In the genomic region with DNA sequence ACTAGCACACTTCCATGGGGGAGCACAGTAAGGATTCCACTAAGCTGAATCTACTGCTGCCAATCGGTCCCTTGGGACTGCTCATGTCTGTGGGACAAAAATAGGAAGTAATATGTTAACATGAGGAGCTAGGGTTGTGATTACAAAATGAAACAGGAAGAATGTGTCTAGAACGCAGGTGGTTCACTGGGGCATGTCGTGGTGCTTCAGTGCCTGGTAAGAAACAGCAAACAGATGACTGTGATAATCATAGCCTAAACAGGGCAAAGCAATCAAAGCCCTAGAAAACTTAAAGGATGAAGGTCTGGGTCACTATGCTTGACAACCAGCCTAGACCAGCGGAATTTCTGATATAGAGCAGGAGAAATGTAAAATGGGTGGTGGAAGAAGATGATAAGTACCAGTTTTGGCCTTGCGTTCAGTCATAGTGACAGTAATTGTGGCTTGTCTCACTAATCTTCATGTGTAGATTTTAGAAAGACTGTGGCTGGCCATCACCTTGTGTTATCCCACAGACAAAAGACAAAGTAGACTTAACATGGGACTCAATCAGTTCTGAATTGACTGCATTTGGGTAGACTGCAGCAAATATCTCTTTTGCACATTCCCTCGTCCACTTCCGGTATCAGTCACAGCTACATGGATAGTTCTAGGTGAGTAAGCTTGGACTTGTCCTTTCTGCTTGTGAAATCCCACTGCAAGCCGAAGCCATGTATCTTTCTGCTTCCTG, we compare ENCODE assay signal across 9 cellular contexts. TPM values are rescaled to one million over a fixed set of nuclear protein-coding genes. Genes with fewer than 3 reads are reported as not detected.
DNase-seq lines count a peak whose midpoint lies in the region; ATAC-seq and TF ChIP-seq lines count a peak whose summit lies in the region.
"Had no signal": no experiment of that assay in that cellular context is flagged by ENCODE, and none has a peak within 500 bp of the region (broad histone marks: within the 10 kb centered on the region; RNA-seq: fewer than 3 reads in every experiment).

No MANE protein-coding gene starts in this region.

- ATAC-seq in activated CD4-positive, CD25-positive, alpha-beta regulatory T cell treated with anti-CD3 and anti-CD28 coated beads, Interleukin-2, amount 50 U/mL, for 24 hours, result peak; percentile 25 to 49
- peak; percentile 90 for ATAC-seq in HG02852 (IDR thresholded peaks at IDR 0.05; ENCODE audit: unreplicated experiment)
- ATAC-seq: left colon had no signal

- peaks cover 8% of the 10 kb centered on the region for H3K4me1 Mint-ChIP-seq in stimulated activated naive CD8-positive, alpha-beta T cell treated with anti-CD3 and anti-CD28 coated beads, Interleukin-15, Interleukin-2, amounts not matched to agents 100 ng/mL and 50 ng/mL, for 24 hours (ENCODE audit: low read depth)

- POLR2A ChIA-PET in A673 (lab: Charles Lee; ENCODE audit: low non-redundant PET), result no interaction called here

- no peaks in the 10 kb centered on the region for H3K4me1 ChIP-seq in A673 (ENCODE audit: insufficient read depth, low read length, poor library complexity, severe bottlenecking)

- no peak overlapping the region for H3K4me3 ChIP-seq in A673 (ENCODE audit: low read depth, low read length, poor library complexity, severe bottlenecking)

- peaks cover 30% of the 10 kb centered on the region for H3K36me3 Mint-ChIP-seq in stimulated activated naive CD8-positive, alpha-beta T cell treated with anti-CD3 and anti-CD28 coated beads, Interleukin-15, Interleukin-2, amounts not matched to agents 100 ng/mL and 50 ng/mL, for 24 hours (ENCODE audit: low read depth)

- intact Hi-C loops in A673 (cut with micrococcal nuclease; ENCODE audit: unreplicated experiment), result no loop called here

- CTCF ChIA-PET in A673 (lab: Charles Lee), result interaction anchor here (0.5 kb wide), 1 partner anchor 251 kb away, joined by 5 read pairs; no protein-coding TSS in a partner anchor

- H3K36me3 ChIP-seq in A673 (ENCODE audit: insufficient read depth, low read length, poor library complexity, severe bottlenecking), result no peaks in the 10 kb centered on the region

- no TSS peak for BruUV-seq in A673 (replicated peaks; lab: Mats Ljungman, UMichigan)

- no peak for DNase-seq in activated CD4-positive, CD25-positive, alpha-beta regulatory T cell treated with anti-CD3 and anti-CD28 coated beads, Interleukin-2, amount 50 U/mL, for 72 hours
- DNase-seq in NCI-H187 treated with DMSO at 0.1 percent for 48 hours (lab: John Stamatoyannopoulos, UW) (peak; percentile 42), OCI-M2 (lab: John Stamatoyannopoulos, UW; ENCODE audit: unreplicated experiment) (no peak), SW480 (ENCODE audit: low spot score) (no peak), A673 (ENCODE audit: low spot score) (no peak)

- no peak overlapping the region for H3K4me3 Mint-ChIP-seq in stimulated activated naive CD8-positive, alpha-beta T cell treated with anti-CD3 and anti-CD28 coated beads, Interleukin-15, Interleukin-2, amounts not matched to agents 100 ng/mL and 50 ng/mL, for 24 hours

- H3K27me3 ChIP-seq in A673 (replicated peaks; ENCODE audit: insufficient read depth, low read depth, low read length, poor library complexity), result no peaks in the 10 kb centered on the region

- no peak overlapping the region for H3K27ac ChIP-seq in A673 (ENCODE audit: low read depth, low read length, poor library complexity, severe bottlenecking)

- H3K9me3 ChIP-seq in A673 (ENCODE audit: low read depth, low read length, poor library complexity, severe bottlenecking), result no peaks in the 10 kb centered on the region

- peak overlapping the region; percentile 43 for H3K27ac Mint-ChIP-seq in stimulated activated naive CD8-positive, alpha-beta T cell treated with anti-CD3 and anti-CD28 coated beads, Interleukin-15, Interleukin-2, amounts not matched to agents 100 ng/mL and 50 ng/mL, for 24 hours

- no peak for TF ChIP-seq CTCF in A673 (conservative IDR thresholded peaks at IDR 0.05; ENCODE audit: low read depth, low read length)

- H3K27me3 Mint-ChIP-seq in stimulated activated naive CD8-positive, alpha-beta T cell treated with anti-CD3 and anti-CD28 coated beads, Interleukin-15, Interleukin-2, amounts not matched to agents 100 ng/mL and 50 ng/mL, for 24 hours, result no peaks in the 10 kb centered on the region

- H3K9me3 Mint-ChIP-seq in stimulated activated naive CD8-positive, alpha-beta T cell treated with anti-CD3 and anti-CD28 coated beads, Interleukin-15, Interleukin-2, amounts not matched to agents 100 ng/mL and 50 ng/mL, for 24 hours, result no peaks in the 10 kb centered on the region

RNA-seq across cellular contexts. Expression of a gene that starts 51.4 kb away (rescaled TPM):
- total RNA-seq in A673 (2021), result 16.6 and 18.0 TPM in 2 replicates
